Comparison of ENCODE assay signal across 1 cellular context in the genomic region with DNA sequence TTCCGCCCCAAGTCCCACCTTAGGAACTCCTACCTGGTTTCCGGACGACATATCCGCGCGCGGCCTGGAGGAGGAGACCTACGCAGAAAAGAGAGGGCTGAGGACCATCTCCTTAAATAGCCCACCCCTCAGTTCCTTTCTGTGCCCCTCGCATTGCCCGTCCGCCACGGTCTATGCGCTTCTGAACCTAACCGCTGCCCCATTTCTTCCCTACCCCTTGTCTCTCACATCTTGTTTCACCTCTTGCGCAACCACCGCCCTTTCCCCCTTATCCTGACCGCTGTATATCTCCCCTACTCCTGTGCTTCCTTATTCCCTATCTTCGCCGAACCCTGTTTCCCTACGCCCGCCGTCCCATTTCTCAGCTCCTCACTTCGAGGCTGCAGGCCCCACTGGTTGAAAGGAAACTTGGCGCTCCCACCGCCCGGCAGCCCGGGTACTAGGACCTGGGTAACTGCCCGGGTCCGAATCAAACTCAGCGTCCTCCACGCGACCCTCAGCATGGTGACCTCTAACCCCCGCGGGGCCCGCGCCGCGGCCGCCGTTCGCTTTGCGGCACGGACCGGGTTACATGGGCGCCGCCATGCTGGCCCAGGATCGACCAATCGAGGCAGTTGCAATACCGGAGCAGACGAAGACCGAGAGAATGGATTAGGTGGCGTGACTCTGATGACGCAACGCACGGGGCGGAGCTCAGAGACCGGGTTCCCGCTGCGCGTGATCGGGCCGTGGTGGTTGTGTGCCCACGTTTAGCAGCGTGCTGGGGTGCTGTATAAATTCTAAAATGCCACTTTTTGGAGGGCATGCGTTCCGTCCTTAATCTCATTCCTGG.
A peak's percentile ranks its signal among the peaks of the same experiment; 100 is the strongest.
TF ChIP-seq lines count a peak whose summit lies in the region.

TSS of gene MRPS15 (minus strand) at position 612 of the 832 bp plus-strand sequence. CDS start at position 503, 109 bp downstream.

TF ChIP-seq in HepG2, 621 proteins besides CTCF, POLR2A, EP300 and RAD21 (continued from another document and continues in another):
- TF ChIP-seq XBP1 (CRISPR knock-in tag; IDR thresholded peaks at IDR 0.05) = 0 out of 2 replicates have a peak, but pooled peaks have one; percentile 18
- peak; percentile 91 for TF ChIP-seq HOXD1 (CRISPR knock-in tag; IDR thresholded peaks at IDR 0.05)
- peak; percentile 93 for TF ChIP-seq SALL1 (CRISPR knock-in tag; IDR thresholded peaks at IDR 0.05)
- TF ChIP-seq KLF9 (CRISPR knock-in tag; IDR thresholded peaks at IDR 0.05; ENCODE audit: low read depth) = no peak
- peak; percentile 39; the same call in 1 of the 2 replicates for TF ChIP-seq ZNF891 (CRISPR knock-in tag; IDR thresholded peaks at IDR 0.05)
- no peak for TF ChIP-seq HMGA1 (CRISPR knock-in tag; conservative IDR thresholded peaks at IDR 0.05)
- peak; percentile 20; the same call in 1 of the 2 replicates for TF ChIP-seq NFIC (IDR thresholded peaks at IDR 0.05; ENCODE audit: low read length)
- no peak for TF ChIP-seq TCF7 (IDR thresholded peaks at IDR 0.05; ENCODE audit: low read depth)
- peak; percentile 99 for TF ChIP-seq TFE3 (CRISPR knock-in tag; IDR thresholded peaks at IDR 0.05)
- peak; percentile 98 for TF ChIP-seq ZNF747 (CRISPR knock-in tag; IDR thresholded peaks at IDR 0.05; ENCODE audit: borderline replicate concordance)
- peak; percentile 90; the same call in 1 of the 2 replicates for TF ChIP-seq ZFP91 (CRISPR knock-in tag; IDR thresholded peaks at IDR 0.05; ENCODE audit: borderline replicate concordance)
- TF ChIP-seq ZFX (CRISPR knock-in tag; IDR thresholded peaks at IDR 0.05; ENCODE audit: low read depth) = peak; percentile 96
- peak; percentile 55; the same call in 1 of the 2 replicates for TF ChIP-seq KLF15 (CRISPR knock-in tag; IDR thresholded peaks at IDR 0.05; ENCODE audit: borderline replicate concordance)
- peak; percentile 93 for TF ChIP-seq POGK (CRISPR knock-in tag; conservative IDR thresholded peaks at IDR 0.05)
- TF ChIP-seq, protein P1, sequence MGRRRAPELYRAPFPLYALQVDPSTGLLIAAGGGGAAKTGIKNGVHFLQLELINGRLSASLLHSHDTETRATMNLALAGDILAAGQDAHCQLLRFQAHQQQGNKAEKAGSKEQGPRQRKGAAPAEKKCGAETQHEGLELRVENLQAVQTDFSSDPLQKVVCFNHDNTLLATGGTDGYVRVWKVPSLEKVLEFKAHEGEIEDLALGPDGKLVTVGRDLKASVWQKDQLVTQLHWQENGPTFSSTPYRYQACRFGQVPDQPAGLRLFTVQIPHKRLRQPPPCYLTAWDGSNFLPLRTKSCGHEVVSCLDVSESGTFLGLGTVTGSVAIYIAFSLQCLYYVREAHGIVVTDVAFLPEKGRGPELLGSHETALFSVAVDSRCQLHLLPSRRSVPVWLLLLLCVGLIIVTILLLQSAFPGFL (CRISPR knock-in tag; IDR thresholded peaks at IDR 0.05) = 0 out of 2 replicates have a peak, but pooled peaks have one; percentile 18
- no peak for TF ChIP-seq ZNF672 (CRISPR knock-in tag; IDR thresholded peaks at IDR 0.05)
- TF ChIP-seq ZNF879 (CRISPR knock-in tag; IDR thresholded peaks at IDR 0.05) = peak; percentile 61; the same call in 1 of the 2 replicates
- TF ChIP-seq CENPT (CRISPR knock-in tag; IDR thresholded peaks at IDR 0.05; ENCODE audit: low read depth) = no peak; the same call in 1 of the 2 replicates
- no peak for TF ChIP-seq ZNF354B (CRISPR knock-in tag; IDR thresholded peaks at IDR 0.05)
- no peak for TF ChIP-seq ZFP62 (CRISPR knock-in tag; IDR thresholded peaks at IDR 0.05)
- TF ChIP-seq, protein P2, sequence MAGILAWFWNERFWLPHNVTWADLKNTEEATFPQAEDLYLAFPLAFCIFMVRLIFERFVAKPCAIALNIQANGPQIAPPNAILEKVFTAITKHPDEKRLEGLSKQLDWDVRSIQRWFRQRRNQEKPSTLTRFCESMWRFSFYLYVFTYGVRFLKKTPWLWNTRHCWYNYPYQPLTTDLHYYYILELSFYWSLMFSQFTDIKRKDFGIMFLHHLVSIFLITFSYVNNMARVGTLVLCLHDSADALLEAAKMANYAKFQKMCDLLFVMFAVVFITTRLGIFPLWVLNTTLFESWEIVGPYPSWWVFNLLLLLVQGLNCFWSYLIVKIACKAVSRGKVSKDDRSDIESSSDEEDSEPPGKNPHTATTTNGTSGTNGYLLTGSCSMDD (CRISPR knock-in tag; IDR thresholded peaks at IDR 0.05) = peak; percentile 25; the same call in 1 of the 2 replicates
- TF ChIP-seq CREM (IDR thresholded peaks at IDR 0.05) = peak; percentile 88
- peak; percentile 67; the same call in 1 of the 2 replicates for TF ChIP-seq CREM (CRISPR knock-in tag; IDR thresholded peaks at IDR 0.05)
- peak; percentile 8; the same call in 1 of the 2 replicates for TF ChIP-seq HNF4G (IDR thresholded peaks at IDR 0.05; ENCODE audit: borderline replicate concordance, low read depth, low read length)
- TF ChIP-seq HNF4G (CRISPR knock-in tag; IDR thresholded peaks at IDR 0.05; ENCODE audit: borderline replicate concordance, low read depth) = no peak
- TF ChIP-seq, protein P3, sequence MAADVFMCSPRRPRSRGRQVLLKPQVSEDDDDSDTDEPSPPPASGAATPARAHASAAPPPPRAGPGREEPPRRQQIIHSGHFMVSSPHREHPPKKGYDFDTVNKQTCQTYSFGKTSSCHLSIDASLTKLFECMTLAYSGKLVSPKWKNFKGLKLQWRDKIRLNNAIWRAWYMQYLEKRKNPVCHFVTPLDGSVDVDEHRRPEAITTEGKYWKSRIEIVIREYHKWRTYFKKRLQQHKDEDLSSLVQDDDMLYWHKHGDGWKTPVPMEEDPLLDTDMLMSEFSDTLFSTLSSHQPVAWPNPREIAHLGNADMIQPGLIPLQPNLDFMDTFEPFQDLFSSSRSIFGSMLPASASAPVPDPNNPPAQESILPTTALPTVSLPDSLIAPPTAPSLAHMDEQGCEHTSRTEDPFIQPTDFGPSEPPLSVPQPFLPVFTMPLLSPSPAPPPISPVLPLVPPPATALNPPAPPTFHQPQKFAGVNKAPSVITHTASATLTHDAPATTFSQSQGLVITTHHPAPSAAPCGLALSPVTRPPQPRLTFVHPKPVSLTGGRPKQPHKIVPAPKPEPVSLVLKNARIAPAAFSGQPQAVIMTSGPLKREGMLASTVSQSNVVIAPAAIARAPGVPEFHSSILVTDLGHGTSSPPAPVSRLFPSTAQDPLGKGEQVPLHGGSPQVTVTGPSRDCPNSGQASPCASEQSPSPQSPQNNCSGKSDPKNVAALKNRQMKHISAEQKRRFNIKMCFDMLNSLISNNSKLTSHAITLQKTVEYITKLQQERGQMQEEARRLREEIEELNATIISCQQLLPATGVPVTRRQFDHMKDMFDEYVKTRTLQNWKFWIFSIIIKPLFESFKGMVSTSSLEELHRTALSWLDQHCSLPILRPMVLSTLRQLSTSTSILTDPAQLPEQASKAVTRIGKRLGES (CRISPR knock-in tag; IDR thresholded peaks at IDR 0.05; ENCODE audit: borderline replicate concordance) = peak; percentile 94; the same call in 1 of the 2 replicates
- no peak for TF ChIP-seq THYN1 (CRISPR knock-in tag; IDR thresholded peaks at IDR 0.05; ENCODE audit: borderline replicate concordance, low read depth)
- TF ChIP-seq ZNF614 (CRISPR knock-in tag; IDR thresholded peaks at IDR 0.05; ENCODE audit: borderline replicate concordance) = peak; percentile 83; the same call in 1 of the 2 replicates
- no peak for TF ChIP-seq SNAPC4 (CRISPR knock-in tag; IDR thresholded peaks at IDR 0.05)
- TF ChIP-seq ZNF563 (CRISPR knock-in tag; IDR thresholded peaks at IDR 0.05) = peak; percentile 68; the same call in 1 of the 2 replicates
- TF ChIP-seq ZNF296 (CRISPR knock-in tag; conservative IDR thresholded peaks at IDR 0.05) = no peak
- peak; percentile 72; the same call in 1 of the 2 replicates for TF ChIP-seq NKX3-1 (CRISPR knock-in tag; IDR thresholded peaks at IDR 0.05)
- peak; percentile 89 for TF ChIP-seq MEF2D (CRISPR knock-in tag; IDR thresholded peaks at IDR 0.05)
- no peak for TF ChIP-seq MLLT10 (CRISPR knock-in tag; IDR thresholded peaks at IDR 0.05)
- peak; percentile 14; the same call in 1 of the 2 replicates for TF ChIP-seq NCOA1 (CRISPR knock-in tag; IDR thresholded peaks at IDR 0.05)
- TF ChIP-seq ELF4 (CRISPR knock-in tag; IDR thresholded peaks at IDR 0.05; ENCODE audit: borderline replicate concordance) = no peak
- no peak for TF ChIP-seq PAX8 (CRISPR knock-in tag; IDR thresholded peaks at IDR 0.05; ENCODE audit: borderline replicate concordance)
- TF ChIP-seq ZNF749 (CRISPR knock-in tag; IDR thresholded peaks at IDR 0.05; ENCODE audit: borderline replicate concordance) = 0 out of 2 replicates have a peak, but pooled peaks have one; percentile 53
- TF ChIP-seq ISL2 (CRISPR knock-in tag; IDR thresholded peaks at IDR 0.05) = peak; percentile 81
- TF ChIP-seq, protein P4, sequence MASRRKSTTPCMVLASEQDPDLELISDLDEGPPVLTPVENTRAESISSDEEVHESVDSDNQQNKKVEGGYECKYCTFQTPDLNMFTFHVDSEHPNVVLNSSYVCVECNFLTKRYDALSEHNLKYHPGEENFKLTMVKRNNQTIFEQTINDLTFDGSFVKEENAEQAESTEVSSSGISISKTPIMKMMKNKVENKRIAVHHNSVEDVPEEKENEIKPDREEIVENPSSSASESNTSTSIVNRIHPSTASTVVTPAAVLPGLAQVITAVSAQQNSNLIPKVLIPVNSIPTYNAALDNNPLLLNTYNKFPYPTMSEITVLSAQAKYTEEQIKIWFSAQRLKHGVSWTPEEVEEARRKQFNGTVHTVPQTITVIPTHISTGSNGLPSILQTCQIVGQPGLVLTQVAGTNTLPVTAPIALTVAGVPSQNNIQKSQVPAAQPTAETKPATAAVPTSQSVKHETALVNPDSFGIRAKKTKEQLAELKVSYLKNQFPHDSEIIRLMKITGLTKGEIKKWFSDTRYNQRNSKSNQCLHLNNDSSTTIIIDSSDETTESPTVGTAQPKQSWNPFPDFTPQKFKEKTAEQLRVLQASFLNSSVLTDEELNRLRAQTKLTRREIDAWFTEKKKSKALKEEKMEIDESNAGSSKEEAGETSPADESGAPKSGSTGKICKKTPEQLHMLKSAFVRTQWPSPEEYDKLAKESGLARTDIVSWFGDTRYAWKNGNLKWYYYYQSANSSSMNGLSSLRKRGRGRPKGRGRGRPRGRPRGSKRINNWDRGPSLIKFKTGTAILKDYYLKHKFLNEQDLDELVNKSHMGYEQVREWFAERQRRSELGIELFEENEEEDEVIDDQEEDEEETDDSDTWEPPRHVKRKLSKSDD (CRISPR knock-in tag; IDR thresholded peaks at IDR 0.05; ENCODE audit: low read depth) = no peak
